In genomic region chr16:29482276-29482675, GRCh38 we compare ENCODE assay signal across 7 cellular contexts. TPM values are rescaled to one million over a fixed set of nuclear protein-coding genes. Genes with fewer than 3 reads are reported as not detected.
DNase-seq lines count a peak whose midpoint lies in the region; ATAC-seq and TF ChIP-seq lines count a peak whose summit lies in the region.
"Not testable (repeated sequence)": the region's sequence is repeated elsewhere in the genome, so short reads cannot be mapped to it uniquely, and the experiment has no call there.

No MANE protein-coding gene starts in this region.

- not testable (repeated sequence) for H3K9me3 ChIP-seq in Peyer's patch, heart left ventricle, right lobe of liver, ovary

- not testable (repeated sequence) for H3K4me3 ChIP-seq in Peyer's patch, heart left ventricle, right lobe of liver, ovary

- not testable (repeated sequence) for H3K27me3 ChIP-seq in Peyer's patch, heart left ventricle, right lobe of liver, ovary

- intact Hi-C loops in heart left ventricle (cut with DNase I); right lobe of liver (cut with DNase I); ovary (cut with DNase I): not testable (repeated sequence)

- not testable (repeated sequence) for H3K4me1 ChIP-seq in Peyer's patch; heart left ventricle; right lobe of liver; ovary (ENCODE audit: insufficient read depth)

- TF ChIP-seq EP300 in ovary (IDR thresholded peaks at IDR 0.05), result not testable (repeated sequence)

- 80 to 83% (median 82%) methylated on average over 5 to 7 of the region's 12 CpGs; no CpG with 5 or more reads in 1 of the 4 donors for WGBS in heart left ventricle, 4 donors
- 80% methylated on average over 1 of the region's 12 CpGs for WGBS in right lobe of liver (ENCODE audit: insufficient coverage, low coverage, low lambda C conversion rate, missing lambda C conversion rate)
- WGBS in ovary, 3 donors, result 73 to 84% (median 82%) methylated on average over 6 to 9 of the region's 12 CpGs

- ATAC-seq in heart left ventricle, right lobe of liver: not testable (repeated sequence)

- not testable (repeated sequence) for TF ChIP-seq POLR2A in Peyer's patch (IDR thresholded peaks at IDR 0.05); heart left ventricle (IDR thresholded peaks at IDR 0.05); right lobe of liver (IDR thresholded peaks at IDR 0.05); ovary (IDR thresholded peaks at IDR 0.05)

- TF ChIP-seq CTCF in Peyer's patch (IDR thresholded peaks at IDR 0.05); heart left ventricle (IDR thresholded peaks at IDR 0.05); right lobe of liver (IDR thresholded peaks at IDR 0.05); ovary (IDR thresholded peaks at IDR 0.05): not testable (repeated sequence)

- H3K27ac ChIP-seq in Peyer's patch, heart left ventricle, right lobe of liver, ovary: not testable (repeated sequence)

- peak in 2 of 3 donors; percentile 0 to 22 for DNase-seq in Peyer's patch
- DNase-seq in activated CD4-positive, alpha-beta T cell treated with anti-CD3 and anti-CD28 coated beads, Interleukin-2, amount 50 U/mL, for 1 hour, result peak; percentile 0
- peak; percentile 9 for DNase-seq in activated naive CD4-positive, alpha-beta T cell treated with anti-CD3 and anti-CD28 coated beads, Interleukin-2, amount 50 U/mL, for 16 hours
- DNase-seq in heart left ventricle, result peak in 3 of 5 donors; percentile 1 to 55 (median 16)
- DNase-seq in right lobe of liver, result peak; percentile 14 to 56 (median 53)
- peak in 4 of 5 donors; percentile 8 to 34 (median 16) for DNase-seq in ovary
- peak; percentile 3 for DNase-seq in stimulated activated CD4-positive, alpha-beta T cell treated with anti-CD3 and anti-CD28 coated beads, Interleukin-15, amount 100 ng/mL, for 24 hours

- not testable (repeated sequence) for H3K36me3 ChIP-seq in Peyer's patch, heart left ventricle, right lobe of liver, ovary

RNA-seq across cellular contexts. Expression of gene SULT1A4, which starts 22.6 kb away (rescaled TPM):
- total RNA-seq in Peyer's patch (100 to 1,000 TPM in 3 of 4 donors, 10 to 100 TPM in 1; 68.5 to 158 (median 121) TPM), heart left ventricle (10 to 100 TPM in 2 of 9 donors, 1 to 10 TPM in 7; 2.1 to 17.3 (median 6.5) TPM), right lobe of liver (1 to 10 TPM in 4 of 6 experiments, under 1 TPM in 2; 0.33 to 9.9 (median 3.9) TPM), ovary (1 to 10 TPM in 5 of 7 donors, under 1 TPM in 2; 0.68 to 6.5 (median 2.7) TPM)
- polyA plus RNA-seq in heart left ventricle (10 to 100 TPM; 12.9 to 19.2 TPM), ovary (10 to 100 TPM in 1 of 2 donors, under 1 TPM in 1; 0.23 to 10.5 TPM)

RNA-seq across cellular contexts. Expression of gene NPIPB12, which starts 23.9 kb away (rescaled TPM):
- total RNA-seq in Peyer's patch (100 to 1,000 TPM in 3 of 4 donors, 10 to 100 TPM in 1; 97.7 to 307 (median 168) TPM), heart left ventricle (10 to 100 TPM in 7 of 9 donors, 1 to 10 TPM in 2; 4.6 to 59.6 (median 14.1) TPM), right lobe of liver (10 to 100 TPM in 5 of 6 experiments, 1 to 10 TPM in 1; 7.3 to 39.3 (median 17.4) TPM), ovary (10 to 100 TPM; 11.0 to 65.3 (median 29.5) TPM)
- polyA plus RNA-seq in heart left ventricle (10 to 100 TPM in 1 of 2 donors, 1 to 10 TPM in 1; 9.0 to 41.9 TPM), ovary (10 to 100 TPM; 19.0 to 26.3 TPM)

RNA-seq across cellular contexts. Expression of gene SLX1B, which starts 27.9 kb away (rescaled TPM):
- total RNA-seq in Peyer's patch (10 to 100 TPM; 23.1 to 95.5 (median 36.5) TPM), heart left ventricle (10 to 100 TPM in 8 of 9 donors, 1 to 10 TPM in 1; 4.6 to 24.5 (median 14.4) TPM), right lobe of liver (10 to 100 TPM; 14.4 to 37.8 (median 25.5) TPM), ovary (10 to 100 TPM in 1 of 7 donors, 1 to 10 TPM in 6; 4.4 to 11.2 (median 8.6) TPM)
- polyA plus RNA-seq in heart left ventricle (10 to 100 TPM; 11.8 to 41.4 TPM), ovary (10 to 100 TPM in 1 of 2 donors, 1 to 10 TPM in 1; 3.0 to 19.4 TPM)

RNA-seq across cellular contexts. Expression of gene BOLA2, which starts 28.1 kb away (rescaled TPM):
- 10 to 100 TPM; 14.0 to 35.4 (median 24.0) TPM for total RNA-seq in Peyer's patch
- total RNA-seq in heart left ventricle, result 1 to 10 TPM; 2.2 to 6.4 (median 4.5) TPM
- 10 to 100 TPM; 15.2 to 16.3 TPM for polyA plus RNA-seq in heart left ventricle
- 1 to 10 TPM; 1.7 to 6.6 (median 2.7) TPM for total RNA-seq in right lobe of liver
- 10 to 100 TPM in 1 of 7 donors, 1 to 10 TPM in 6; 1.9 to 18.4 (median 7.8) TPM for total RNA-seq in ovary
- polyA plus RNA-seq in ovary, result 1 to 10 TPM; 5.8 to 5.9 TPM

Comparison
In these comparisons a context has a peak if more than half of its experiments do, and no peak if none do; other contexts are left out.
1. DNase-seq: peak in every context shown above with its lines; median percentile 53 in right lobe of liver; 16 in heart left ventricle; 16 in ovary; 11 in Peyer's patch; 9 in activated naive CD4-positive, alpha-beta T cell treated with anti-CD3 and anti-CD28 coated beads, Interleukin-2, amount 50 U/mL, for 16 hours; 3 in stimulated activated CD4-positive, alpha-beta T cell treated with anti-CD3 and anti-CD28 coated beads, Interleukin-15, amount 100 ng/mL, for 24 hours; 0 in activated CD4-positive, alpha-beta T cell treated with anti-CD3 and anti-CD28 coated beads, Interleukin-2, amount 50 U/mL, for 1 hour.